20 cellular contexts compared by ENCODE assay signal in the genomic region with DNA sequence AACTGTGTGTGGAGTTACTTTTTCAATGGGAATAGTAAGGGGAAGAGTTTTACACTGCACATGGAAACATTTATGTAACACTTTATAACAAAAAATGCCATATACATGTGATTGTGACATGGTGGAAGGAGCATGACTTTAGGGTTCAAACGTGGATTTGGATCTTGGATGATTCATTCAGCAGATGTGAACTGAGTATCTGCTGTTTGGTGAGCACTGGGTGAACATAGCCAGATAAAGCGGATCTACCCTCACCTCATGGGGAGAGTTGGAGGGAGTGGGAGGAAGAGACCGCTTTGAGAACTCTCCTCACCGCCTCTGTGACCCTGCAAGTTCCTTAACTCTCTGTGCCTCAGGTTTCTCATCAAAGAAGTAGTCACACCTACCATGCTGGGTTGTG. TPM values are rescaled to one million over a fixed set of nuclear protein-coding genes. Genes with fewer than 3 reads are reported as not detected.
DNase-seq lines count a peak whose midpoint lies in the region; ATAC-seq and TF ChIP-seq lines count a peak whose summit lies in the region.
"Had no signal": no experiment of that assay in that cellular context is flagged by ENCODE, and none has a peak within 500 bp of the region (broad histone marks: within the 10 kb centered on the region; RNA-seq: fewer than 3 reads in every experiment).

No MANE protein-coding gene starts in this region.

- peak overlapping the region; percentile 14 for H3K27ac Mint-ChIP-seq in activated naive CD8-positive, alpha-beta T cell treated with anti-CD3 and anti-CD28 coated beads for 36 hours
- H3K27ac Mint-ChIP-seq in activated naive CD8-positive, alpha-beta T cell treated with anti-CD3 and anti-CD28 coated beads, Interleukin-2, amount 50 U/mL, for 24 hours = no peak overlapping the region
- peak overlapping the region; percentile 43 to 75 (median 65) for H3K27ac Mint-ChIP-seq in brain
- peak overlapping the region; percentile 86 for H3K27ac Mint-ChIP-seq in nephron progenitor cell
- H3K27ac Mint-ChIP-seq: GM23338 had no signal

- DNase-seq in activated naive CD8-positive, alpha-beta T cell treated with anti-CD3 and anti-CD28 coated beads for 36 hours = no peak
- DNase-seq in activated naive CD8-positive, alpha-beta T cell treated with anti-CD3 and anti-CD28 coated beads, Interleukin-2, amount 50 U/mL, for 24 hours = no peak
- no peak for DNase-seq in nephron progenitor cell
- DNase-seq in NCI-H526 (lab: John Stamatoyannopoulos, UW) = no peak
- no peak for DNase-seq in DMS79 treated with DMSO at 0.1 percent for 48 hours (lab: John Stamatoyannopoulos, UW)
- no peak for DNase-seq in activated effector memory CD4-positive, alpha-beta T cell treated with anti-CD3 and anti-CD28 coated beads, Interleukin-2, amount 50 U/mL, for 16 hours
- DNase-seq: 8988T, C1 segment of cervical spinal cord, DND-41, NCI-H1105 treated with DMSO at 0.1 percent for 48 hours, NCI-H1694 treated with DMSO at 0.1 percent for 48 hours, NCI-H2107, NCI-H226, NCI-H526 treated with DMSO at 0.1 percent for 48 hours, SIG-M5 had no signal

- no peak for TF ChIP-seq CTCF in brain (conservative IDR thresholded peaks at IDR 0.05)
- TF ChIP-seq CTCF in nephron progenitor cell (IDR thresholded peaks at IDR 0.05) = no peak

- peaks cover 24% of the 10 kb centered on the region for H3K4me1 Mint-ChIP-seq in activated naive CD8-positive, alpha-beta T cell treated with anti-CD3 and anti-CD28 coated beads for 36 hours
- peaks cover 25% of the 10 kb centered on the region for H3K4me1 Mint-ChIP-seq in activated naive CD8-positive, alpha-beta T cell treated with anti-CD3 and anti-CD28 coated beads, Interleukin-2, amount 50 U/mL, for 24 hours
- H3K4me1 Mint-ChIP-seq in brain (peaks cover 77% of the 10 kb centered on the region), nephron progenitor cell (peaks cover 80% of the 10 kb centered on the region)

- no peak overlapping the region for H3K4me3 Mint-ChIP-seq in activated naive CD8-positive, alpha-beta T cell treated with anti-CD3 and anti-CD28 coated beads for 36 hours
- H3K4me3 Mint-ChIP-seq in activated naive CD8-positive, alpha-beta T cell treated with anti-CD3 and anti-CD28 coated beads, Interleukin-2, amount 50 U/mL, for 24 hours = no peak overlapping the region
- H3K4me3 Mint-ChIP-seq in brain (peak overlapping the region in 4 of 5 experiments; percentile 40 to 96 (median 92)), nephron progenitor cell (peak overlapping the region; percentile 89)
- H3K4me3 Mint-ChIP-seq: GM23338 had no signal

- H3K36me3 Mint-ChIP-seq in activated naive CD8-positive, alpha-beta T cell treated with anti-CD3 and anti-CD28 coated beads for 36 hours = no peaks in the 10 kb centered on the region
- H3K36me3 Mint-ChIP-seq in activated naive CD8-positive, alpha-beta T cell treated with anti-CD3 and anti-CD28 coated beads, Interleukin-2, amount 50 U/mL, for 24 hours (ENCODE audit: low read depth) = peaks cover 4% of the 10 kb centered on the region
- peaks cover 6% of the 10 kb centered on the region for H3K36me3 Mint-ChIP-seq in brain
- peaks cover 4% of the 10 kb centered on the region for H3K36me3 Mint-ChIP-seq in nephron progenitor cell (ENCODE audit: low read depth)

- ATAC-seq in activated naive CD8-positive, alpha-beta T cell treated with anti-CD3 and anti-CD28 coated beads, Interleukin-2, amount 50 U/mL, for 24 hours = no peak
- no peak for ATAC-seq in GM18868 (IDR thresholded peaks at IDR 0.05; ENCODE audit: unreplicated experiment)
- ATAC-seq: GM23338, HepG2 had no signal

- H3K27me3 Mint-ChIP-seq in activated naive CD8-positive, alpha-beta T cell treated with anti-CD3 and anti-CD28 coated beads for 36 hours = no peaks in the 10 kb centered on the region
- no peaks in the 10 kb centered on the region for H3K27me3 Mint-ChIP-seq in activated naive CD8-positive, alpha-beta T cell treated with anti-CD3 and anti-CD28 coated beads, Interleukin-2, amount 50 U/mL, for 24 hours
- H3K27me3 Mint-ChIP-seq in brain (no peaks in the 10 kb centered on the region), nephron progenitor cell (ENCODE audit: low read depth, poor library complexity) (peaks cover 7% of the 10 kb centered on the region)

- no peaks in the 10 kb centered on the region for H3K9me3 Mint-ChIP-seq in activated naive CD8-positive, alpha-beta T cell treated with anti-CD3 and anti-CD28 coated beads for 36 hours
- no peaks in the 10 kb centered on the region for H3K9me3 Mint-ChIP-seq in activated naive CD8-positive, alpha-beta T cell treated with anti-CD3 and anti-CD28 coated beads, Interleukin-2, amount 50 U/mL, for 24 hours
- no peaks in the 10 kb centered on the region for H3K9me3 Mint-ChIP-seq in brain
- no peaks in the 10 kb centered on the region for H3K9me3 Mint-ChIP-seq in nephron progenitor cell
- H3K9me3 Mint-ChIP-seq: GM23338 had no signal

RNA-seq across cellular contexts. Expression of gene NAA40, which starts 3.1 kb away (rescaled TPM):
- total RNA-seq in activated naive CD8-positive, alpha-beta T cell treated with anti-CD3 and anti-CD28 coated beads for 36 hours = 10 to 100 TPM; 18.3 to 21.6 TPM
- polyA plus RNA-seq in brain (ENCODE audit: insufficient read depth, low read depth, low replicate concordance) = 15.8 TPM

RNA-seq across cellular contexts. Expression of gene RCOR2, which starts 24.9 kb away (rescaled TPM):
- total RNA-seq in activated naive CD8-positive, alpha-beta T cell treated with anti-CD3 and anti-CD28 coated beads for 36 hours = under 1 TPM; 0.58 to 0.82 TPM
- polyA plus RNA-seq in brain (ENCODE audit: insufficient read depth, low read depth, low replicate concordance) = 23.5 TPM
- total RNA-seq: MCF 10A had no signal

RNA-seq across cellular contexts. Expression of gene COX8A, which starts 32.5 kb away (rescaled TPM):
- 100 to 1,000 TPM; 450 to 466 TPM for total RNA-seq in activated naive CD8-positive, alpha-beta T cell treated with anti-CD3 and anti-CD28 coated beads for 36 hours
- 1,055 TPM for polyA plus RNA-seq in brain (ENCODE audit: insufficient read depth, low read depth, low replicate concordance)

RNA-seq across cellular contexts. Expression of gene OTUB1, which starts 44.3 kb away (rescaled TPM):
- total RNA-seq in activated naive CD8-positive, alpha-beta T cell treated with anti-CD3 and anti-CD28 coated beads for 36 hours = 10 to 100 TPM; 70.5 to 72.0 TPM
- 215 TPM for polyA plus RNA-seq in brain (ENCODE audit: insufficient read depth, low read depth, low replicate concordance)

Comparison
In these comparisons a context has a peak if more than half of its experiments do, and no peak if none do; other contexts are left out.
1. H3K4me3 Mint-ChIP-seq: peak in brain (4 of 5) and nephron progenitor cell (single experiment); none in activated naive CD8-positive, alpha-beta T cell treated with anti-CD3 and anti-CD28 coated beads for 36 hours (single experiment) and activated naive CD8-positive, alpha-beta T cell treated with anti-CD3 and anti-CD28 coated beads, Interleukin-2, amount 50 U/mL, for 24 hours (single experiment).